ENCODE assay signal across 8 cellular contexts in genomic region chr5:115543365-115543700, GRCh38. TPM values are rescaled to one million over a fixed set of nuclear protein-coding genes. Genes with fewer than 3 reads are reported as not detected.
A peak's percentile ranks its signal among the peaks of the same experiment; 100 is the strongest.
DNase-seq lines count a peak whose midpoint lies in the region; ATAC-seq and TF ChIP-seq lines count a peak whose summit lies in the region.

No MANE protein-coding gene starts in this region.

- H3K4me3 ChIP-seq in AG04449 (ENCODE audit: low read depth, low read length) (peak overlapping the region; percentile 78), mucosa of descending colon (peak overlapping the region; percentile 80)

- ATAC-seq in mucosa of descending colon = peak; percentile 39
- ATAC-seq in omental fat pad (ENCODE audit: low FRiP score) = no peak
- ATAC-seq in GM19351 (IDR thresholded peaks at IDR 0.05; ENCODE audit: unreplicated experiment) = no peak

- H3K27ac Mint-ChIP-seq in IgD-negative memory B cell = peak overlapping the region; percentile 66 to 97 (median 96)

- peak overlapping the region; percentile 85 for H3K27ac ChIP-seq in caudate nucleus (ENCODE audit: low read depth, low read length)

- no peak for DNase-seq in AG04449 (ENCODE audit: low read depth, low spot score)
- DNase-seq in caudate nucleus (lab: John Stamatoyannopoulos, UW) = no peak
- peak in 1 of 3 donors; percentile 65 for DNase-seq in mucosa of descending colon
- DNase-seq in omental fat pad (ENCODE audit: low spot score) = no peak
- no peak for DNase-seq in posterior vena cava (ENCODE audit: low spot score)
- DNase-seq in HUDEP-2 (lab: John Stamatoyannopoulos, UW; ENCODE audit: unreplicated experiment in 76 of 76) = no peak

- H3K36me3 Mint-ChIP-seq in IgD-negative memory B cell = peaks cover 5% of the 10 kb centered on the region

- H3K36me3 ChIP-seq in mucosa of descending colon (ENCODE audit: low read depth) = no peaks in the 10 kb centered on the region

- POLR2A ChIA-PET in AG04449 (lab: Yijun Ruan, JAX) = interaction anchor here (0.6 to 2.5 kb wide), 7 partner anchors 17 to 177 kb away, joined by 4 to 10 read pairs (median 4); no protein-coding TSS in a partner anchor

- H3K4me1 ChIP-seq in mucosa of descending colon (ENCODE audit: low read depth) = peaks cover 27% of the 10 kb centered on the region

- H3K9me3 Mint-ChIP-seq in IgD-negative memory B cell = peaks cover 0 to 3% (median 1%) of the 10 kb centered on the region in 3 donors

- CTCF ChIA-PET in AG04449 (lab: Yijun Ruan, JAX) = interaction anchor here (0.9 to 3.2 kb wide), 9 partner anchors 11 to 235 kb away, joined by 3 to 21 read pairs (median 4); no protein-coding TSS in a partner anchor

- H3K4me1 Mint-ChIP-seq in IgD-negative memory B cell = peaks cover 32 to 47% (median 42%) of the 10 kb centered on the region in 3 donors

- H3K9me3 ChIP-seq in mucosa of descending colon = peaks cover 11% of the 10 kb centered on the region

- intact Hi-C loops in mucosa of descending colon (cut with DNase I, micrococcal nuclease) = loop anchor here in 1 of 2 donors (5.0 kb wide), 1 partner anchor 299 kb away; the partner anchor contains the start of genes AP3S1 and ATG12
- intact Hi-C loops in posterior vena cava (cut with DNase I) = no loop called here

- TF ChIP-seq CTCF in AG04449 (IDR thresholded peaks at IDR 0.05; ENCODE audit: insufficient read depth, low read length, missing control alignments) = no peak
- TF ChIP-seq CTCF in mucosa of descending colon (IDR thresholded peaks at IDR 0.05) = no peak
- TF ChIP-seq CTCF in omental fat pad (IDR thresholded peaks at IDR 0.05) = no peak

- no peaks in the 10 kb centered on the region for H3K27me3 Mint-ChIP-seq in IgD-negative memory B cell

- peak overlapping the region; percentile 81 to 99 (median 96) for H3K4me3 Mint-ChIP-seq in IgD-negative memory B cell

RNA-seq across cellular contexts. Expression of gene FEM1C, which starts 1.2 kb away (rescaled TPM):
- polyA plus RNA-seq in IgD-negative memory B cell = 2.9 TPM
- 10 to 100 TPM; 31.1 to 37.7 (median 33.5) TPM for total RNA-seq in mucosa of descending colon
- total RNA-seq in omental fat pad = 10 to 100 TPM; 20.4 to 52.2 (median 28.5) TPM
- total RNA-seq in posterior vena cava = 10 to 100 TPM; 25.6 to 32.8 TPM

RNA-seq across cellular contexts. Expression of gene TICAM2, which starts 58.9 kb away (rescaled TPM):
- polyA plus RNA-seq in IgD-negative memory B cell = 4.4 TPM
- total RNA-seq in mucosa of descending colon (1 to 10 TPM; 1.9 to 4.3 (median 3.5) TPM), omental fat pad (1 to 10 TPM; 1.2 to 3.9 (median 1.7) TPM), posterior vena cava (1 to 10 TPM; 7.7 to 7.9 TPM)
